8 cellular contexts compared by ENCODE assay signal in the genomic region with DNA sequence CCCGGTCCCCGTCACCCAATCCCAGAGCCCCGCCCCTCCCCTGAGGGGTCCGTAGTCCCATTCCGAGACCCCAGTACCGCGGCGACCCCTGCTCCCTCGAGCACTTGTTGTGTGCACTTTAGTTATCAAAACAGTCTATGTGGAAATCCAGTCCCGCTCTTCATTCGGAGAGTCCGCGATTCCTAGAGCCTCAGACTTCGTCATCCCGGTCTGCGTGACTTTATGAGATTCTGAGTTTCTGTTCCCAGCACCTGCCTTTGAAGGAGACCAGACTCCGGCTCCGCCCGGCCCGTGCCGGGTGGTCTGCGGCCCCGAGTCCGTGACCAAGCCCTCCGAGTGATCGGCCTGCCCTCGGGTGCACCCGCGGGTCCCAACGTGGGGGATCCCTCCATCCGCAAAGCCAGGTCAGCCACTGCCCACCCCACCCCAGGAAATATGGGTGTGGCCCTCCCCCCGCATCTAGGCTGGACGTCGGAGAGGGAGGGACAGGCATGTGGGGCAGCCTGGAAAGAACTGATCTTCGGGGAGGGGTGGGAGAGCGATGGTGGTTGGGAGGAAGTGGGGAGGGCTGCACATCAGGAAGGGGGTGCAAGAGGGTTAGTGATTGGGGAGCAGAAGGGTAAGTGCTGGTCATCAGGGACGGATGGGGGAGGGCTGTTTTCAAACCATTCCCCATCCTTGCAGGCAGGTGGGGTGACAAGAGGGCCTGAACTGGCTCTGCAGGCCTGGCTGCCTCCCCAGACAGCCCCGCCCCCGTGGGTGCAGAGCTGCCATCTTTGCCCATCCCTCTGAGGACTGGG. TPM values are rescaled to one million over a fixed set of nuclear protein-coding genes. Genes with fewer than 3 reads are reported as not detected.
DNase-seq lines count a peak whose midpoint lies in the region; ATAC-seq and TF ChIP-seq lines count a peak whose summit lies in the region.

No MANE protein-coding gene starts in this region.

- H3K9me3 ChIP-seq in heart right ventricle (no peaks in the 10 kb centered on the region), parathyroid adenoma (ENCODE audit: control insufficient read depth, low read length) (no peaks in the 10 kb centered on the region)

- H3K27ac ChIP-seq in heart right ventricle, result peak overlapping the region; percentile 85 to 98 (median 95)
- peak overlapping the region; percentile 77 for H3K27ac ChIP-seq in parathyroid adenoma

- peaks cover 0 to 57% (median 20%) of the 10 kb centered on the region in 9 donors for H3K36me3 ChIP-seq in heart right ventricle
- no peaks in the 10 kb centered on the region for H3K36me3 ChIP-seq in parathyroid adenoma (ENCODE audit: control insufficient read depth, insufficient read depth, low read length)

- peak overlapping the region; percentile 53 for H3K9ac ChIP-seq in parathyroid adenoma

- peak overlapping the region; percentile 92 for H2AFZ ChIP-seq in parathyroid adenoma

- peaks cover 3 to 66% (median 52%) of the 10 kb centered on the region in 9 donors for H3K4me1 ChIP-seq in heart right ventricle
- H3K4me1 ChIP-seq in parathyroid adenoma, result no peaks in the 10 kb centered on the region

- TF ChIP-seq CTCF in heart right ventricle (IDR thresholded peaks at IDR 0.05) (no peak), parathyroid adenoma (IDR thresholded peaks at IDR 0.05) (no peak)

- ATAC-seq in GM19395 (IDR thresholded peaks at IDR 0.05; ENCODE audit: unreplicated experiment) (peak; percentile 29), SK-N-SH treated with all-trans-retinoic acid at 6 μM for 48 hours (peak; percentile 52), heart right ventricle (peak; percentile 8 to 51 (median 35))

- H3K27me3 ChIP-seq in heart right ventricle (no peaks in the 10 kb centered on the region), parathyroid adenoma (ENCODE audit: control insufficient read depth, insufficient read depth, low read length) (no peaks in the 10 kb centered on the region)

- H3K4me3 ChIP-seq in heart right ventricle (peak overlapping the region; percentile 58 to 99 (median 89)), parathyroid adenoma (ENCODE audit: low read depth, low read length) (peak overlapping the region; percentile 98)

- peak overlapping the region; percentile 82 for H3K4me2 ChIP-seq in parathyroid adenoma (ENCODE audit: low read length)

- no peaks in the 10 kb centered on the region for H3K79me2 ChIP-seq in parathyroid adenoma

- 2% methylated on average over 39 of the region's 39 CpGs for WGBS in heart right ventricle, 2 donors

- peak in 8 of 14 donors; percentile 26 to 70 (median 58) for DNase-seq in C1 segment of cervical spinal cord (lab: John Stamatoyannopoulos, UW)
- DNase-seq in HT-29 (ENCODE audit: low spot score), result peak; percentile 65
- DNase-seq in amniotic stem cell (lab: John Stamatoyannopoulos, UW), result peak; percentile 34
- DNase-seq in heart right ventricle, result peak; percentile 46 to 47
- no peak for DNase-seq in NCI-H1436 (lab: John Stamatoyannopoulos, UW)

- intact Hi-C loops in heart right ventricle (cut with DNase I), result loop anchor here in 1 of 10 donors (2.0 kb wide), 1 partner anchor 27 kb away; a partner anchor contains a TSS

TF ChIP-seq in SK-N-SH treated with all-trans-retinoic acid at 6 μM for 48 hours, 23 proteins besides CTCF, POLR2A, EP300 and RAD21:
- TF ChIP-seq, protein P1, sequence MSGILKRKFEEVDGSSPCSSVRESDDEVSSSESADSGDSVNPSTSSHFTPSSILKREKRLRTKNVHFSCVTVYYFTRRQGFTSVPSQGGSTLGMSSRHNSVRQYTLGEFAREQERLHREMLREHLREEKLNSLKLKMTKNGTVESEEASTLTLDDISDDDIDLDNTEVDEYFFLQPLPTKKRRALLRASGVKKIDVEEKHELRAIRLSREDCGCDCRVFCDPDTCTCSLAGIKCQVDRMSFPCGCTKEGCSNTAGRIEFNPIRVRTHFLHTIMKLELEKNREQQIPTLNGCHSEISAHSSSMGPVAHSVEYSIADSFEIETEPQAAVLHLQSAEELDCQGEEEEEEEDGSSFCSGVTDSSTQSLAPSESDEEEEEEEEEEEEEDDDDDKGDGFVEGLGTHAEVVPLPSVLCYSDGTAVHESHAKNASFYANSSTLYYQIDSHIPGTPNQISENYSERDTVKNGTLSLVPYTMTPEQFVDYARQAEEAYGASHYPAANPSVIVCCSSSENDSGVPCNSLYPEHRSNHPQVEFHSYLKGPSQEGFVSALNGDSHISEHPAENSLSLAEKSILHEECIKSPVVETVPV (CRISPR knock-in tag; IDR thresholded peaks at IDR 0.05), result no peak
- TF ChIP-seq, protein P2, sequence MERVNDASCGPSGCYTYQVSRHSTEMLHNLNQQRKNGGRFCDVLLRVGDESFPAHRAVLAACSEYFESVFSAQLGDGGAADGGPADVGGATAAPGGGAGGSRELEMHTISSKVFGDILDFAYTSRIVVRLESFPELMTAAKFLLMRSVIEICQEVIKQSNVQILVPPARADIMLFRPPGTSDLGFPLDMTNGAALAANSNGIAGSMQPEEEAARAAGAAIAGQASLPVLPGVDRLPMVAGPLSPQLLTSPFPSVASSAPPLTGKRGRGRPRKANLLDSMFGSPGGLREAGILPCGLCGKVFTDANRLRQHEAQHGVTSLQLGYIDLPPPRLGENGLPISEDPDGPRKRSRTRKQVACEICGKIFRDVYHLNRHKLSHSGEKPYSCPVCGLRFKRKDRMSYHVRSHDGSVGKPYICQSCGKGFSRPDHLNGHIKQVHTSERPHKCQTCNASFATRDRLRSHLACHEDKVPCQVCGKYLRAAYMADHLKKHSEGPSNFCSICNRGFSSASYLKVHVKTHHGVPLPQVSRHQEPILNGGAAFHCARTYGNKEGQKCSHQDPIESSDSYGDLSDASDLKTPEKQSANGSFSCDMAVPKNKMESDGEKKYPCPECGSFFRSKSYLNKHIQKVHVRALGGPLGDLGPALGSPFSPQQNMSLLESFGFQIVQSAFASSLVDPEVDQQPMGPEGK (CRISPR knock-in tag; IDR thresholded peaks at IDR 0.05; ENCODE audit: borderline replicate concordance), result peak; percentile 75; the same call in 1 of the 2 replicates
- TF ChIP-seq, protein P3, sequence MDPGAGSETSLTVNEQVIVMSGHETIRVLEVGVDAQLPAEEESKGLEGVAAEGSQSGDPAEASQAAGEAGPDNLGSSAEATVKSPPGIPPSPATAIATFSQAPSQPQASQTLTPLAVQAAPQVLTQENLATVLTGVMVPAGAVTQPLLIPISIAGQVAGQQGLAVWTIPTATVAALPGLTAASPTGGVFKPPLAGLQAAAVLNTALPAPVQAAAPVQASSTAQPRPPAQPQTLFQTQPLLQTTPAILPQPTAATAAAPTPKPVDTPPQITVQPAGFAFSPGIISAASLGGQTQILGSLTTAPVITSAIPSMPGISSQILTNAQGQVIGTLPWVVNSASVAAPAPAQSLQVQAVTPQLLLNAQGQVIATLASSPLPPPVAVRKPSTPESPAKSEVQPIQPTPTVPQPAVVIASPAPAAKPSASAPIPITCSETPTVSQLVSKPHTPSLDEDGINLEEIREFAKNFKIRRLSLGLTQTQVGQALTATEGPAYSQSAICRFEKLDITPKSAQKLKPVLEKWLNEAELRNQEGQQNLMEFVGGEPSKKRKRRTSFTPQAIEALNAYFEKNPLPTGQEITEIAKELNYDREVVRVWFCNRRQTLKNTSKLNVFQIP (CRISPR knock-in tag; IDR thresholded peaks at IDR 0.05; ENCODE audit: borderline replicate concordance, low read depth), result no peak

RNA-seq across cellular contexts. Expression of a gene that starts 0.6 kb away (rescaled TPM):
- total RNA-seq in HT-29 (2014; rRNA removed; shearing (Covaris generic)), result 14.9 and 20.6 TPM in 2 replicates
- total RNA-seq in heart right ventricle, result 10 to 100 TPM; 24.9 to 49.6 (median 29.5) TPM
- 10 to 100 TPM; 21.2 to 59.9 TPM for polyA plus RNA-seq in heart right ventricle

RNA-seq across cellular contexts. Expression of a gene that starts 0.7 kb away (rescaled TPM):
- total RNA-seq in HT-29 (2014; rRNA removed; shearing (Covaris generic)), result 1,249 and 1,284 TPM in 2 replicates
- total RNA-seq in heart right ventricle, result 100 to 1,000 TPM; 409 to 810 (median 499) TPM
- polyA plus RNA-seq in heart right ventricle, result 1,000 to 10,000 TPM; 1,671 to 1,920 TPM

RNA-seq across cellular contexts. Expression of a gene that starts 27.7 kb away (rescaled TPM):
- total RNA-seq in HT-29 (2014; rRNA removed; shearing (Covaris generic)), result 5.6 and 9.3 TPM in 2 replicates
- 1 to 10 TPM; 4.4 to 8.3 (median 6.4) TPM for total RNA-seq in heart right ventricle
- 1 to 10 TPM; 2.1 to 4.5 TPM for polyA plus RNA-seq in heart right ventricle

RNA-seq across cellular contexts. Expression of a gene that starts 54.9 kb away (rescaled TPM):
- 36.2 and 37.5 TPM in 2 replicates for total RNA-seq in HT-29 (2014; rRNA removed; shearing (Covaris generic))
- total RNA-seq in heart right ventricle, result 10 to 100 TPM; 10.0 to 26.7 (median 13.1) TPM
- polyA plus RNA-seq in heart right ventricle, result 10 to 100 TPM; 18.9 to 21.7 TPM
